1 cellular context compared by ENCODE assay signal in genomic region chr17:48816774-48817590, GRCh38.
TF ChIP-seq lines count a peak whose summit lies in the region.

TTLL6 (minus strand) TSS chr17:48817229; CDS start chr17:48817072, 157 bp downstream.

TF ChIP-seq in HepG2, 621 proteins besides CTCF, POLR2A, EP300 and RAD21 (continued from another document and continues in another):
- TF ChIP-seq MAX (IDR thresholded peaks at IDR 0.05) (0 out of 2 replicates have a peak, but pooled peaks have one; percentile 24), SMAD9 (CRISPR knock-in tag; IDR thresholded peaks at IDR 0.05) (0 out of 2 replicates have a peak, but pooled peaks have one; percentile 54), SP4 (CRISPR knock-in tag; IDR thresholded peaks at IDR 0.05) (no peak), ZFY (CRISPR knock-in tag; IDR thresholded peaks at IDR 0.05) (no peak), ZBTB7B (CRISPR knock-in tag; IDR thresholded peaks at IDR 0.05) (0 out of 2 replicates have a peak, but pooled peaks have one; percentile 17), MIXL1 (CRISPR knock-in tag; IDR thresholded peaks at IDR 0.05) (peak; percentile 93), RFX1 (IDR thresholded peaks at IDR 0.05) (peak; percentile 86), ATF7-NPFF (CRISPR knock-in tag; IDR thresholded peaks at IDR 0.05; ENCODE audit: low read depth) (peak; percentile 43; the same call in 1 of the 2 replicates), ZNF761 (CRISPR knock-in tag; conservative IDR thresholded peaks at IDR 0.05) (0 out of 2 replicates have a peak, but pooled peaks have one; percentile 45), SIN3A (IDR thresholded peaks at IDR 0.05; ENCODE audit: borderline replicate concordance, low read depth, low read length) (peak; percentile 84; the same call in 1 of the 2 replicates), ZNF780A (CRISPR knock-in tag; IDR thresholded peaks at IDR 0.05) (no peak), ZNF550 (CRISPR knock-in tag; IDR thresholded peaks at IDR 0.05; ENCODE audit: borderline replicate concordance) (0 out of 2 replicates have a peak, but pooled peaks have one; percentile 63), YY1 (IDR thresholded peaks at IDR 0.05; ENCODE audit: insufficient read depth, insufficient replicate concordance, low read depth, low read length) (peak; percentile 27), ZNF83 (CRISPR knock-in tag; IDR thresholded peaks at IDR 0.05; ENCODE audit: borderline replicate concordance) (0 out of 2 replicates have a peak, but pooled peaks have one; percentile 63), MEIS1 (CRISPR knock-in tag; IDR thresholded peaks at IDR 0.05; ENCODE audit: borderline replicate concordance) (peak; percentile 72), HNF1A (IDR thresholded peaks at IDR 0.05; ENCODE audit: low read depth) (no peak), HNF1A (CRISPR knock-in tag; IDR thresholded peaks at IDR 0.05; ENCODE audit: borderline replicate concordance) (no peak), AKAP8 (CRISPR knock-in tag; IDR thresholded peaks at IDR 0.05) (0 out of 2 replicates have a peak, but pooled peaks have one; percentile 22), ZNF34 (CRISPR knock-in tag; IDR thresholded peaks at IDR 0.05; ENCODE audit: borderline replicate concordance) (0 out of 2 replicates have a peak, but pooled peaks have one; percentile 53), MEIS2 (CRISPR knock-in tag; IDR thresholded peaks at IDR 0.05) (0 out of 2 replicates have a peak, but pooled peaks have one; percentile 39), ZNF580 (CRISPR knock-in tag; IDR thresholded peaks at IDR 0.05; ENCODE audit: borderline replicate concordance, low read depth) (no peak), GABPB1 (CRISPR knock-in tag; IDR thresholded peaks at IDR 0.05) (peak; percentile 26; the same call in 1 of the 2 replicates), IKZF4 (CRISPR knock-in tag; IDR thresholded peaks at IDR 0.05; ENCODE audit: borderline replicate concordance, low read depth, not compliant biosample characterization) (no peak), ZNF274 (CRISPR knock-in tag; IDR thresholded peaks at IDR 0.05) (peak; percentile 35; the same call in 1 of the 2 replicates), ZNF331 (CRISPR knock-in tag; IDR thresholded peaks at IDR 0.05) (no peak), ZNF790 (CRISPR knock-in tag; IDR thresholded peaks at IDR 0.05; ENCODE audit: borderline replicate concordance) (0 out of 2 replicates have a peak, but pooled peaks have one; percentile 20), ZBTB1 (CRISPR knock-in tag; IDR thresholded peaks at IDR 0.05; ENCODE audit: borderline replicate concordance) (no peak), SP1 (IDR thresholded peaks at IDR 0.05) (no peak), SP1 (CRISPR knock-in tag; IDR thresholded peaks at IDR 0.05) (0 out of 2 replicates have a peak, but pooled peaks have one; percentile 7), ZHX1 (CRISPR knock-in tag; IDR thresholded peaks at IDR 0.05; ENCODE audit: low read depth) (peak; percentile 67; the same call in 1 of the 2 replicates), ZNF225 (CRISPR knock-in tag; IDR thresholded peaks at IDR 0.05) (peak; percentile 48; the same call in 1 of the 2 replicates), ZNF687 (CRISPR knock-in tag; IDR thresholded peaks at IDR 0.05) (peak; percentile 63), HES4 (CRISPR knock-in tag; IDR thresholded peaks at IDR 0.05; ENCODE audit: borderline replicate concordance) (peak; percentile 32; the same call in 1 of the 2 replicates), THAP11 (CRISPR knock-in tag; IDR thresholded peaks at IDR 0.05) (peak; percentile 62), TOE1 (CRISPR knock-in tag; IDR thresholded peaks at IDR 0.05) (no peak), IKZF5 (CRISPR knock-in tag; IDR thresholded peaks at IDR 0.05) (0 out of 2 replicates have a peak, but pooled peaks have one; percentile 34), SALL1 (CRISPR knock-in tag; IDR thresholded peaks at IDR 0.05) (peak; percentile 33; the same call in 1 of the 2 replicates), LCORL (IDR thresholded peaks at IDR 0.05) (no peak), LCORL (CRISPR knock-in tag; IDR thresholded peaks at IDR 0.05) (0 out of 2 replicates have a peak, but pooled peaks have one; percentile 58), MTERF4 (CRISPR knock-in tag; IDR thresholded peaks at IDR 0.05) (peak; percentile 60), ZNF24 (IDR thresholded peaks at IDR 0.05) (no peak), MXI1 (IDR thresholded peaks at IDR 0.05; ENCODE audit: borderline replicate concordance, low read depth, low read length) (peak; percentile 92; the same call in 1 of the 3 replicates), TAF1 (CRISPR knock-in tag; IDR thresholded peaks at IDR 0.05) (0 out of 2 replicates have a peak, but pooled peaks have one; percentile 15), THAP9 (CRISPR knock-in tag; IDR thresholded peaks at IDR 0.05; ENCODE audit: borderline replicate concordance) (peak; percentile 34; the same call in 1 of the 2 replicates), CBX1 (IDR thresholded peaks at IDR 0.05; ENCODE audit: low read depth) (no peak), ZNF563 (CRISPR knock-in tag; IDR thresholded peaks at IDR 0.05) (0 out of 2 replicates have a peak, but pooled peaks have one; percentile 46), ZSCAN21 (CRISPR knock-in tag; IDR thresholded peaks at IDR 0.05; ENCODE audit: borderline replicate concordance) (0 out of 2 replicates have a peak, but pooled peaks have one; percentile 22), ZNF777 (CRISPR knock-in tag; IDR thresholded peaks at IDR 0.05) (peak; percentile 89), HNRNPK (IDR thresholded peaks at IDR 0.05; ENCODE audit: low read depth, low read length, poor library complexity, severe bottlenecking) (peak; percentile 43), SALL2 (CRISPR knock-in tag; IDR thresholded peaks at IDR 0.05) (peak; percentile 40; the same call in 1 of the 2 replicates), ZIK1 (CRISPR knock-in tag; IDR thresholded peaks at IDR 0.05; ENCODE audit: borderline replicate concordance, low read depth) (0 out of 2 replicates have a peak, but pooled peaks have one; percentile 5)
